In the genomic region with DNA sequence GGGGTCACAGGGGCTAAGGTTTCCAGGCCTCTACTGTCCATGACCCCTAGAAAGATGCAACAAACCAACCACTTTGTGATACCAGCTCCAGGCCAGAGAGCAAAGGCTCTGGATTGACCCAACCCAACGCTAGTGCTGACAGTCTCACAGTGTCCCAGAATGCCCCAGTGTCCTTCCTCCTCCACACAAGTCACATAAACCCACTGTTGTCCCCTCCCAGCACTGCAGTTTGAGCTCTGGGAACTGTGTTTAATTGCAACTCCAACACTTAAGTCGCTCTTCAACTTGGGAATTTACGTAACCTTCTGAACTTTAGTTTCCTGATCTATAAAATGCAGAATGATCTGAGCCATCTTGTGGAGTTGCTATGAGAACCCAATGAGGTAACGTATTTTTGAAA, we compare ENCODE assay signal across 13 cellular contexts. TPM values are rescaled to one million over a fixed set of nuclear protein-coding genes. Genes with fewer than 3 reads are reported as not detected.
DNase-seq lines count a peak whose midpoint lies in the region; ATAC-seq and TF ChIP-seq lines count a peak whose summit lies in the region.
"Had no signal": no experiment of that assay in that cellular context is flagged by ENCODE, and none has a peak within 500 bp of the region (broad histone marks: within the 10 kb centered on the region; RNA-seq: fewer than 3 reads in every experiment).

No MANE protein-coding gene starts in this region.

- peak; percentile 46 to 53 for ATAC-seq in lower lobe of right lung
- ATAC-seq: GM23338 had no signal

- no peaks in the 10 kb centered on the region for H3K36me3 Mint-ChIP-seq in endothelial cell (ENCODE audit: low read depth, unreplicated experiment)
- H3K36me3 Mint-ChIP-seq in HFFc6 (ENCODE audit: low read depth): no peaks in the 10 kb centered on the region

- no peaks in the 10 kb centered on the region for H3K9me3 ChIP-seq in lower lobe of right lung
- H3K9me3 ChIP-seq: Caco-2 had no signal

- H3K27ac ChIP-seq in lower lobe of right lung: no peak overlapping the region
- peak overlapping the region; percentile 20 for H3K27ac ChIP-seq in substantia nigra (ENCODE audit: low read depth, low read length, poor library complexity, severe bottlenecking)
- H3K27ac ChIP-seq: C4-2B had no signal

- DNase-seq in endothelial cell (ENCODE audit: low spot score) (no peak), lower lobe of right lung (no peak), substantia nigra (lab: John Stamatoyannopoulos, UW) (no peak), NCI-H345 treated with DMSO at 0.1 percent for 48 hours (lab: John Stamatoyannopoulos, UW; ENCODE audit: unreplicated experiment) (no peak), HFFc6 (no peak), NCI-H2227 treated with DMSO at 0.1 percent for 48 hours (lab: John Stamatoyannopoulos, UW) (no peak)
- DNase-seq: ACHN; AML-193; Caco-2; CD4-positive, alpha-beta T cell; HCEC 1CT had no signal

- TF ChIP-seq CTCF in endothelial cell (IDR thresholded peaks at IDR 0.05; ENCODE audit: unreplicated experiment) (no peak), lower lobe of right lung (IDR thresholded peaks at IDR 0.05) (no peak), HFFc6 (IDR thresholded peaks at IDR 0.05) (no peak)

- H3K4me1 Mint-ChIP-seq in endothelial cell (ENCODE audit: unreplicated experiment) (peaks cover 12% of the 10 kb centered on the region), HFFc6 (ENCODE audit: low read depth) (peaks cover 11% of the 10 kb centered on the region)

- no peaks in the 10 kb centered on the region for H3K4me1 ChIP-seq in lower lobe of right lung
- H3K4me1 ChIP-seq: Caco-2 had no signal

- H3K27ac Mint-ChIP-seq in endothelial cell (ENCODE audit: unreplicated experiment) (no peak overlapping the region), HFFc6 (no peak overlapping the region)
- H3K27ac Mint-ChIP-seq: CD4-positive, alpha-beta T cell; GM23338 had no signal

- no peaks in the 10 kb centered on the region for H3K27me3 Mint-ChIP-seq in endothelial cell (ENCODE audit: unreplicated experiment)
- peaks cover 2% of the 10 kb centered on the region; the same call in 1 of the 2 replicates for H3K27me3 Mint-ChIP-seq in HFFc6 (ENCODE audit: insufficient read depth)
- H3K27me3 Mint-ChIP-seq: CD4-positive, alpha-beta T cell had no signal

- intact Hi-C loops in lower lobe of right lung (cut with DNase I): no loop called here

- H3K36me3 ChIP-seq in lower lobe of right lung: no peaks in the 10 kb centered on the region

- no peak overlapping the region for H3K4me3 ChIP-seq in lower lobe of right lung
- H3K4me3 ChIP-seq: GM23338 had no signal

- no peaks in the 10 kb centered on the region for H3K9me3 Mint-ChIP-seq in endothelial cell (ENCODE audit: unreplicated experiment)
- H3K9me3 Mint-ChIP-seq in HFFc6: no peaks in the 10 kb centered on the region
- H3K9me3 Mint-ChIP-seq: CD4-positive, alpha-beta T cell; GM23338 had no signal

- H3K27me3 ChIP-seq in lower lobe of right lung (ENCODE audit: low read depth): no peaks in the 10 kb centered on the region

- H3K4me3 Mint-ChIP-seq in endothelial cell (ENCODE audit: unreplicated experiment) (peak overlapping the region; percentile 38), HFFc6 (no peak overlapping the region)
- H3K4me3 Mint-ChIP-seq: CD4-positive, alpha-beta T cell; GM23338 had no signal

RNA-seq across cellular contexts. Expression of gene PC, which starts 47.5 kb away (rescaled TPM):
- 5.8 TPM for total RNA-seq in endothelial cell (ENCODE audit: unreplicated experiment)
- 14.7 TPM for total RNA-seq in lower lobe of right lung
- total RNA-seq in HFFc6 (2021; fragmentation: NEBNext Ultra II Directional; extraction: Animal tissue kit (Norgen Biotek cat#: 25700)): 10 to 100 TPM; 13.2 to 21.8 (median 19.3) TPM

RNA-seq across cellular contexts. Expression of gene LRFN4, which starts 53.8 kb away (rescaled TPM):
- 21.4 TPM for total RNA-seq in endothelial cell (ENCODE audit: unreplicated experiment)
- 15.7 TPM for total RNA-seq in lower lobe of right lung
- total RNA-seq in HFFc6 (2021; fragmentation: NEBNext Ultra II Directional; extraction: Animal tissue kit (Norgen Biotek cat#: 25700)): 10 to 100 TPM; 30.3 to 43.4 (median 34.6) TPM
